8 cellular contexts compared by ENCODE assay signal in genomic region chr2:10048501-10049171, GRCh38. TPM values are rescaled to one million over a fixed set of nuclear protein-coding genes. Genes with fewer than 3 reads are reported as not detected.
DNase-seq lines count a peak whose midpoint lies in the region; ATAC-seq and TF ChIP-seq lines count a peak whose summit lies in the region.

No MANE protein-coding gene starts in this region.

- H3K4me3 ChIP-seq in adipocyte (ENCODE audit: low read length), result no peak overlapping the region
- no peak overlapping the region for H3K4me3 ChIP-seq in hepatocyte
- no peak overlapping the region for H3K4me3 ChIP-seq in testis

- H2AFZ ChIP-seq in hepatocyte, result no peak overlapping the region

- H3K9me3 ChIP-seq in adipocyte (ENCODE audit: control insufficient read depth, low read length) (no peaks in the 10 kb centered on the region), hepatocyte (ENCODE audit: low read depth) (no peaks in the 10 kb centered on the region), testis (no peaks in the 10 kb centered on the region)

- no peak overlapping the region for H3K4me2 ChIP-seq in hepatocyte

- no peak for TF ChIP-seq POLR2A in testis (IDR thresholded peaks at IDR 0.05)

- DNase-seq in Right ventricle myocardium inferior (ENCODE audit: missing footprints) (peak; percentile 59), left ventricle myocardium superior (no peak), NCI-H146 (lab: John Stamatoyannopoulos, UW) (peak; percentile 38), adipocyte (ENCODE audit: low read depth) (peak; percentile 79), hepatocyte (ENCODE audit: low spot score) (peak; percentile 73), testis (no peak)
- no peak for DNase-seq in activated CD4-positive, alpha-beta T cell treated with anti-CD3 and anti-CD28 coated beads, Interleukin-2, amount 50 U/mL, for 4 hours

- H3K9me2 ChIP-seq in hepatocyte (replicated peaks; ENCODE audit: insufficient read depth), result no peaks in the 10 kb centered on the region

- TF ChIP-seq CTCF in hepatocyte (IDR thresholded peaks at IDR 0.05; ENCODE audit: poor library complexity) (peak; percentile 75), testis (IDR thresholded peaks at IDR 0.05) (peak in 2 of 3 experiments; percentile 24 to 59)

- intact Hi-C loops in Right ventricle myocardium inferior (cut with DNase I), result loop anchor here (1.0 to 10.0 kb wide), 3 partner anchors 64 to 494 kb away; partner anchors contain the start of gene ADAM17
- intact Hi-C loops in left ventricle myocardium superior (cut with micrococcal nuclease), result loop anchor here (5.0 kb wide), 1 partner anchor 66 kb away; no protein-coding TSS in a partner anchor
- intact Hi-C loops in testis (cut with DNase I; ENCODE audit: low total_unique reads), result loop anchor here (10.0 kb wide), 1 partner anchor 64 kb away; no protein-coding TSS in a partner anchor

- peaks cover 4% of the 10 kb centered on the region for H4K20me1 ChIP-seq in hepatocyte (ENCODE audit: insufficient read depth, poor library complexity, severe bottlenecking)

- H3K36me3 ChIP-seq in adipocyte (ENCODE audit: control insufficient read depth, insufficient read depth, low read length, severe bottlenecking) (peaks cover 47% of the 10 kb centered on the region), hepatocyte (replicated peaks; ENCODE audit: insufficient read depth, low read depth) (no peaks in the 10 kb centered on the region), testis (ENCODE audit: low read depth, missing control alignments) (no peaks in the 10 kb centered on the region)

- ATAC-seq in Right ventricle myocardium inferior (no peak), left ventricle myocardium superior (no peak), HG02970 (IDR thresholded peaks at IDR 0.05; ENCODE audit: low FRiP score, unreplicated experiment) (no peak)

- H3K27ac ChIP-seq in hepatocyte (no peak overlapping the region), testis (no peak overlapping the region)

- H3K4me1 ChIP-seq in adipocyte (ENCODE audit: control insufficient read depth, insufficient read depth, low read length), result peaks cover 15% of the 10 kb centered on the region
- peaks cover 6% of the 10 kb centered on the region for H3K4me1 ChIP-seq in hepatocyte (ENCODE audit: insufficient read depth)
- peaks cover 11% of the 10 kb centered on the region for H3K4me1 ChIP-seq in testis

- peaks cover 10% of the 10 kb centered on the region for H3K79me2 ChIP-seq in hepatocyte

- H3K9ac ChIP-seq in adipocyte (ENCODE audit: low read length), result no peak overlapping the region

- 66% methylated on average over 10 of the region's 10 CpGs for WGBS in hepatocyte (ENCODE audit: low lambda C conversion rate, missing lambda C conversion rate)
- WGBS in testis, 2 donors, result 64 to 66% methylated on average over 10 of the region's 10 CpGs

- H3K27me3 ChIP-seq in adipocyte (replicated peaks; ENCODE audit: control insufficient read depth, insufficient read depth, low read length) (no peaks in the 10 kb centered on the region), hepatocyte (no peaks in the 10 kb centered on the region), testis (no peaks in the 10 kb centered on the region)

RNA-seq across cellular contexts. Expression of gene KLF11, which starts 5.3 kb away (rescaled TPM):
- total RNA-seq in Right ventricle myocardium inferior (28.2 TPM), left ventricle myocardium superior (25.8 TPM), hepatocyte (8.6 and 11.3 TPM in 2 replicates), testis (10 to 100 TPM; 55.0 to 55.3 TPM)
- polyA plus RNA-seq in hepatocyte (7.7 and 10.2 TPM in 2 replicates), testis (ENCODE audit: insufficient read depth, low read depth, low replicate concordance) (72.2 TPM)

RNA-seq across cellular contexts. Expression of gene CYS1, which starts 31.6 kb away (rescaled TPM):
- total RNA-seq in Right ventricle myocardium inferior, result 3.2 TPM
- total RNA-seq in left ventricle myocardium superior, result 3.0 TPM
- 1.6 and 2.9 TPM in 2 replicates for total RNA-seq in hepatocyte
- 0.62 and 2.7 TPM in 2 replicates for polyA plus RNA-seq in hepatocyte
- 1 to 10 TPM; 3.7 to 4.3 TPM for total RNA-seq in testis
- polyA plus RNA-seq in testis (ENCODE audit: insufficient read depth, low read depth, low replicate concordance), result 5.5 TPM

Comparison
In these comparisons a context has a peak if more than half of its experiments do, and no peak if none do; other contexts are left out.
1. DNase-seq: peak in Right ventricle myocardium inferior (single experiment), NCI-H146 (single experiment), adipocyte (single experiment) and hepatocyte (single experiment); none in left ventricle myocardium superior (single experiment), testis (single experiment) and activated CD4-positive, alpha-beta T cell treated with anti-CD3 and anti-CD28 coated beads, Interleukin-2, amount 50 U/mL, for 4 hours (0 of 2).